In genomic region chr2:182636694-182637093, GRCh38 we compare ENCODE assay signal across 16 cellular contexts.
"Had no signal": no experiment of that assay in that cellular context is flagged by ENCODE, and none has a peak within 500 bp of the region (broad histone marks: within the 10 kb centered on the region; RNA-seq: fewer than 3 reads in every experiment).

No MANE protein-coding gene starts in this region.

- H3K4me3 ChIP-seq: lower lobe of right lung, sigmoid colon, upper lobe of right lung had no signal

- H3K9me3 ChIP-seq: lower lobe of right lung, sigmoid colon, upper lobe of right lung had no signal

- DNase-seq: activated naive CD8-positive, alpha-beta T cell treated with anti-CD3 and anti-CD28 coated beads for 36 hours; amygdala; brain microvascular endothelial cell; effector CD8-positive, alpha-beta T cell; foreskin keratinocyte; left cardiac atrium; lower lobe of right lung; naive B cell; nucleus accumbens; sigmoid colon; stimulated activated CD4-positive, alpha-beta T cell treated with anti-CD3 and anti-CD28 coated beads, Interleukin-1b, Interleukin-23, amount 100 ng/mL, for 48 hours; stimulated activated naive CD8-positive, alpha-beta T cell treated with anti-CD3 and anti-CD28 coated beads, Interleukin-15, amount 100 ng/mL, for 72 hours; upper lobe of right lung had no signal

- H3K4me1 Mint-ChIP-seq: activated naive CD8-positive, alpha-beta T cell treated with anti-CD3 and anti-CD28 coated beads for 36 hours; central memory CD8-positive, alpha-beta T cell; naive B cell; stimulated activated naive CD8-positive, alpha-beta T cell treated with anti-CD3 and anti-CD28 coated beads, Interleukin-15, amount 100 ng/mL, for 72 hours had no signal

- H3K27ac Mint-ChIP-seq: activated naive CD8-positive, alpha-beta T cell treated with anti-CD3 and anti-CD28 coated beads for 36 hours; activated T-helper 1 cell treated with anti-CD3 and anti-CD28 coated beads, Interleukin-12 subunit alpha, Interleukin-12 subunit beta, Interleukin-2, Interleukin-4 antibody, amounts not matched to agents 30 ng/mL and 10 ng/mL and 1 ng/mL, durations not matched to agents 14 hours and 24 hours and 36 hours; naive B cell; stimulated activated naive CD8-positive, alpha-beta T cell treated with anti-CD3 and anti-CD28 coated beads, Interleukin-15, amount 100 ng/mL, for 72 hours had no signal

- H3K27me3 ChIP-seq: brain microvascular endothelial cell, sigmoid colon, upper lobe of right lung had no signal

- H3K27ac ChIP-seq: brain microvascular endothelial cell, foreskin keratinocyte, lower lobe of right lung, sigmoid colon, upper lobe of right lung had no signal

- H3K36me3 ChIP-seq: brain microvascular endothelial cell, lower lobe of right lung, sigmoid colon, upper lobe of right lung had no signal

- H3K4me1 ChIP-seq: foreskin keratinocyte, lower lobe of right lung, sigmoid colon, upper lobe of right lung had no signal

- H3K4me3 Mint-ChIP-seq: activated naive CD8-positive, alpha-beta T cell treated with anti-CD3 and anti-CD28 coated beads for 36 hours; activated T-helper 1 cell treated with anti-CD3 and anti-CD28 coated beads, Interleukin-12 subunit alpha, Interleukin-12 subunit beta, Interleukin-2, Interleukin-4 antibody, amounts not matched to agents 30 ng/mL and 10 ng/mL and 1 ng/mL, durations not matched to agents 14 hours and 24 hours and 36 hours; central memory CD8-positive, alpha-beta T cell; naive B cell; stimulated activated naive CD8-positive, alpha-beta T cell treated with anti-CD3 and anti-CD28 coated beads, Interleukin-15, amount 100 ng/mL, for 72 hours had no signal

- H3K36me3 Mint-ChIP-seq: activated naive CD8-positive, alpha-beta T cell treated with anti-CD3 and anti-CD28 coated beads for 36 hours; naive B cell had no signal

- H3K9me3 Mint-ChIP-seq: activated naive CD8-positive, alpha-beta T cell treated with anti-CD3 and anti-CD28 coated beads for 36 hours; activated T-helper 1 cell treated with anti-CD3 and anti-CD28 coated beads, Interleukin-12 subunit alpha, Interleukin-12 subunit beta, Interleukin-2, Interleukin-4 antibody, amounts not matched to agents 30 ng/mL and 10 ng/mL and 1 ng/mL, durations not matched to agents 14 hours and 24 hours and 36 hours; central memory CD8-positive, alpha-beta T cell; naive B cell; stimulated activated naive CD8-positive, alpha-beta T cell treated with anti-CD3 and anti-CD28 coated beads, Interleukin-15, amount 100 ng/mL, for 72 hours had no signal

- ATAC-seq: activated CD4-positive, CD25-positive, alpha-beta regulatory T cell treated with anti-CD3 and anti-CD28 coated beads, Interleukin-2, amount 50 U/mL, for 24 hours; foreskin keratinocyte; left cardiac atrium; lower lobe of right lung; stimulated activated naive CD8-positive, alpha-beta T cell treated with anti-CD3 and anti-CD28 coated beads, Interleukin-15, amount 100 ng/mL, for 72 hours; upper lobe of right lung had no signal
